8 cellular contexts compared by ENCODE assay signal in the genomic region with DNA sequence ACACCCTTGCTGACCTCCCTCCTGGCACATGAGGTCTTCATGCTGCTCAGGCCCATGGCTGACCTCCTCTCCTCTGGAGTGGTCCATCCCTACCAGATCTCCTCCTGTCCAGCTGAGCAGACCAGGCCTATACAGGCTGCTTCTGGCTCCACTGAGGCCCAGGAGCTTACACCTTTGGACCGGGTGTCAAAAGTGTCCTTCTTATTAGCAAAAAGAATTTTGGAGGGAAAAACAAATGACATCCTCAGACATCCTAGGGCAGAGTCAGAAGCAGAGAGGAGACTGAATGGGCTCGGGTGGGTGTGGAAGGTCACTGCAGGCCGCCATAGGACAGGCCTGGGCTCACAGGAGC. TPM values are rescaled to one million over a fixed set of nuclear protein-coding genes. Genes with fewer than 3 reads are reported as not detected.
DNase-seq lines count a peak whose midpoint lies in the region; ATAC-seq and TF ChIP-seq lines count a peak whose summit lies in the region.

No MANE protein-coding gene starts in this region.

- H3K27me3 Mint-ChIP-seq in IgD-negative memory B cell (peaks cover 2% of the 10 kb centered on the region), chondrocyte (ENCODE audit: low read depth) (no peaks in the 10 kb centered on the region)
- H3K27me3 Mint-ChIP-seq in natural killer cell treated with Interleukin-12 subunit alpha and Interleukin-12 subunit beta and Interleukin-15 and Interleukin-18, amount 100 ng/mL, for 72 hours = no peaks in the 10 kb centered on the region

- no peak for DNase-seq in chondrocyte (ENCODE audit: low spot score)
- no peak for DNase-seq in natural killer cell treated with Interleukin-12 subunit alpha and Interleukin-12 subunit beta and Interleukin-15 and Interleukin-18, amount 100 ng/mL, for 72 hours (ENCODE audit: low spot score)
- DNase-seq in stimulated activated CD4-positive, alpha-beta T cell treated with anti-CD3 and anti-CD28 coated beads, Interleukin-4, amount 100 ng/mL, for 4 hours = no peak
- DNase-seq in GM10266 (ENCODE audit: extremely low spot score) = no peak

- no peak for ATAC-seq in natural killer cell treated with Interleukin-12 subunit alpha and Interleukin-12 subunit beta and Interleukin-15 and Interleukin-18, amount 100 ng/mL, for 72 hours
- ATAC-seq in GM19351 (IDR thresholded peaks at IDR 0.05; ENCODE audit: unreplicated experiment) = no peak
- no peak for ATAC-seq in GM19023 (IDR thresholded peaks at IDR 0.05; ENCODE audit: unreplicated experiment)

- peak overlapping the region; percentile 52; the same call in 1 of the 2 replicates for H3K27ac ChIP-seq in ACC112 (ENCODE audit: low read depth, low read length)

- H3K36me3 Mint-ChIP-seq in IgD-negative memory B cell = no peaks in the 10 kb centered on the region
- no peaks in the 10 kb centered on the region for H3K36me3 Mint-ChIP-seq in chondrocyte (ENCODE audit: low read depth)
- H3K36me3 Mint-ChIP-seq in natural killer cell treated with Interleukin-12 subunit alpha and Interleukin-12 subunit beta and Interleukin-15 and Interleukin-18, amount 100 ng/mL, for 72 hours = no peaks in the 10 kb centered on the region

- peak overlapping the region; percentile 23; the same call in 1 of the 2 replicates for H3K4me3 ChIP-seq in ACC112 (ENCODE audit: low read depth, low read length)

- H2AFZ ChIP-seq in ACC112 (ENCODE audit: low read length, unreplicated experiment) = no peak overlapping the region

- no peaks in the 10 kb centered on the region for H3K36me3 ChIP-seq in ACC112 (ENCODE audit: insufficient read depth, low read length)

- H3K9me3 Mint-ChIP-seq in IgD-negative memory B cell = no peaks in the 10 kb centered on the region
- no peaks in the 10 kb centered on the region for H3K9me3 Mint-ChIP-seq in chondrocyte (ENCODE audit: low read depth)
- no peaks in the 10 kb centered on the region for H3K9me3 Mint-ChIP-seq in natural killer cell treated with Interleukin-12 subunit alpha and Interleukin-12 subunit beta and Interleukin-15 and Interleukin-18, amount 100 ng/mL, for 72 hours

- peaks cover 18% of the 10 kb centered on the region for H3K4me1 ChIP-seq in ACC112 (ENCODE audit: control insufficient read depth, insufficient read depth, low read length, unreplicated experiment)

- TF ChIP-seq CTCF in chondrocyte (IDR thresholded peaks at IDR 0.05) (no peak), GM10266 (IDR thresholded peaks at IDR 0.05; ENCODE audit: control insufficient read depth, insufficient read depth, low read depth, missing control alignments) (no peak)

- H3K4me1 Mint-ChIP-seq in IgD-negative memory B cell (peaks cover 4 to 20% (median 17%) of the 10 kb centered on the region in 3 donors), chondrocyte (ENCODE audit: low read depth) (peaks cover 23% of the 10 kb centered on the region)
- H3K4me1 Mint-ChIP-seq in natural killer cell treated with Interleukin-12 subunit alpha and Interleukin-12 subunit beta and Interleukin-15 and Interleukin-18, amount 100 ng/mL, for 72 hours (ENCODE audit: low read depth in 2 of 2) = peaks cover 11 to 30% of the 10 kb centered on the region in 2 donors

- no peaks in the 10 kb centered on the region for H3K79me2 ChIP-seq in ACC112 (ENCODE audit: control insufficient read depth, insufficient read depth, low read length, unreplicated experiment)

- H3K27ac Mint-ChIP-seq in IgD-negative memory B cell = peak overlapping the region in 2 of 3 donors; percentile 53 to 91
- peak overlapping the region; percentile 95 for H3K27ac Mint-ChIP-seq in chondrocyte (ENCODE audit: unreplicated experiment)
- peak overlapping the region in 1 of 2 donors; percentile 79 for H3K27ac Mint-ChIP-seq in natural killer cell treated with Interleukin-12 subunit alpha and Interleukin-12 subunit beta and Interleukin-15 and Interleukin-18, amount 100 ng/mL, for 72 hours

- H3K27me3 ChIP-seq in ACC112 (ENCODE audit: insufficient read depth, low read length) = no peaks in the 10 kb centered on the region

- H3K4me3 Mint-ChIP-seq in IgD-negative memory B cell (peak overlapping the region; percentile 65 to 93 (median 82)), chondrocyte (ENCODE audit: unreplicated experiment) (no peak overlapping the region)
- H3K4me3 Mint-ChIP-seq in natural killer cell treated with Interleukin-12 subunit alpha and Interleukin-12 subunit beta and Interleukin-15 and Interleukin-18, amount 100 ng/mL, for 72 hours = peak overlapping the region; percentile 39

RNA-seq across cellular contexts. Expression of gene WSB1, which starts 38.1 kb away (rescaled TPM):
- polyA plus RNA-seq in IgD-negative memory B cell = 261 TPM
- total RNA-seq in chondrocyte = 110 to 218 TPM (median 205 TPM) in 3 replicates
- 100 to 1,000 TPM; 129 to 174 TPM for total RNA-seq in natural killer cell treated with Interleukin-12 subunit alpha and Interleukin-12 subunit beta and Interleukin-15 and Interleukin-18, amount 100 ng/mL, for 72 hours
